1 cellular context compared by ENCODE assay signal in genomic region chr10:112711366-112711765, GRCh38.
TF ChIP-seq lines count a peak whose summit lies in the region.

No MANE protein-coding gene starts in this region.

TF ChIP-seq in IMR-90, 13 proteins besides CTCF, POLR2A, EP300 and RAD21:
- TF ChIP-seq, protein P1, sequence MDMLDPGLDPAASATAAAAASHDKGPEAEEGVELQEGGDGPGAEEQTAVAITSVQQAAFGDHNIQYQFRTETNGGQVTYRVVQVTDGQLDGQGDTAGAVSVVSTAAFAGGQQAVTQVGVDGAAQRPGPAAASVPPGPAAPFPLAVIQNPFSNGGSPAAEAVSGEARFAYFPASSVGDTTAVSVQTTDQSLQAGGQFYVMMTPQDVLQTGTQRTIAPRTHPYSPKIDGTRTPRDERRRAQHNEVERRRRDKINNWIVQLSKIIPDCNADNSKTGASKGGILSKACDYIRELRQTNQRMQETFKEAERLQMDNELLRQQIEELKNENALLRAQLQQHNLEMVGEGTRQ (IDR thresholded peaks at IDR 0.05; ENCODE audit: low read depth, low read length), result peak; percentile 37; the same call in 1 of the 2 replicates
- TF ChIP-seq FOS (IDR thresholded peaks at IDR 0.05; ENCODE audit: low read depth, low read length), result no peak
